ENCODE assay signal across 28 cellular contexts in the genomic region with DNA sequence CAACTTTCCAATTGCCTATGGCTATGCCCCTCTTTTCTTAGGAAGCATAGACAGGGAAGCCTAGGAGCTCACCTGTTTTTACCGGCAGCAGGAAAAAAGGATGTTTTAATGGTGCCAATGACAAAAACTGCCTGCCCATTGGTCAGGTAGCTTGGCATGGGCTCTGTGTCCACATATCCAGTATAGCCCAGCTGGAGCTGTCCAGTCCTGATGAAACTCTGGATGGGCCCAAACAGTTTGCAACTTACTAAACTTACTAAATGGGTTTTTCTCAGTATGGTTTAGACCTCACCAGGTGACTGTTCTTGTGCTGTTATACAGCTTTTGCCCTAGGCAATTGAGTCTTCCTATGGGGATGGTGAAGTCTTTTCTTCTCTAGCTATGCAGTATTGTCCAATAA.
"Had no signal": no experiment of that assay in that cellular context is flagged by ENCODE, and none has a peak within 500 bp of the region (broad histone marks: within the 10 kb centered on the region; RNA-seq: fewer than 3 reads in every experiment).

No MANE protein-coding gene starts in this region.

- H3K4me1 ChIP-seq: colonic mucosa, esophagus muscularis mucosa, esophagus squamous epithelium, foreskin keratinocyte, gastrocnemius medialis, gastroesophageal sphincter, heart left ventricle, heart right ventricle had no signal

- H3K9me3 ChIP-seq: colonic mucosa, gastrocnemius medialis had no signal

- H3K27ac ChIP-seq: colonic mucosa, coronary artery, dorsolateral prefrontal cortex, epithelial cell of prostate, esophagus muscularis mucosa, esophagus squamous epithelium, foreskin keratinocyte, gastrocnemius medialis, gastroesophageal sphincter, heart left ventricle, heart right ventricle had no signal

- H3K27me3 ChIP-seq: colonic mucosa, dorsolateral prefrontal cortex, esophagus muscularis mucosa, esophagus squamous epithelium, foreskin keratinocyte, gastrocnemius medialis, gastroesophageal sphincter, heart left ventricle, heart right ventricle had no signal

- FAIRE-seq: colon, endometrium, endothelial cell of umbilical vein, frontal cortex had no signal

- H3K4me3 ChIP-seq: colonic mucosa, coronary artery, dorsolateral prefrontal cortex, esophagus muscularis mucosa, esophagus squamous epithelium, gastrocnemius medialis, gastroesophageal sphincter, heart left ventricle, heart right ventricle had no signal

- H3K36me3 ChIP-seq: colonic mucosa, esophagus muscularis mucosa, esophagus squamous epithelium, gastrocnemius medialis, gastroesophageal sphincter, heart left ventricle, heart right ventricle had no signal

- DNase-seq: colonic mucosa; cortex of kidney; dermis blood vessel endothelial cell; dorsolateral prefrontal cortex; effector CD4-positive, alpha-beta T cell; effector CD8-positive, alpha-beta T cell; effector memory CD4-positive, alpha-beta T cell; effector memory CD8-positive, alpha-beta T cell; endodermal cell; erythroblast; esophagus squamous epithelium; foreskin fibroblast; foreskin keratinocyte; foreskin melanocyte; gastrocnemius medialis; glutamatergic neuron; head of caudate nucleus; heart left ventricle; heart right ventricle had no signal

- ATAC-seq: effector memory CD8-positive, alpha-beta T cell; esophagus mucosa; foreskin keratinocyte; gastrocnemius medialis; gastroesophageal sphincter; heart left ventricle; heart right ventricle had no signal
